In the genomic region with DNA sequence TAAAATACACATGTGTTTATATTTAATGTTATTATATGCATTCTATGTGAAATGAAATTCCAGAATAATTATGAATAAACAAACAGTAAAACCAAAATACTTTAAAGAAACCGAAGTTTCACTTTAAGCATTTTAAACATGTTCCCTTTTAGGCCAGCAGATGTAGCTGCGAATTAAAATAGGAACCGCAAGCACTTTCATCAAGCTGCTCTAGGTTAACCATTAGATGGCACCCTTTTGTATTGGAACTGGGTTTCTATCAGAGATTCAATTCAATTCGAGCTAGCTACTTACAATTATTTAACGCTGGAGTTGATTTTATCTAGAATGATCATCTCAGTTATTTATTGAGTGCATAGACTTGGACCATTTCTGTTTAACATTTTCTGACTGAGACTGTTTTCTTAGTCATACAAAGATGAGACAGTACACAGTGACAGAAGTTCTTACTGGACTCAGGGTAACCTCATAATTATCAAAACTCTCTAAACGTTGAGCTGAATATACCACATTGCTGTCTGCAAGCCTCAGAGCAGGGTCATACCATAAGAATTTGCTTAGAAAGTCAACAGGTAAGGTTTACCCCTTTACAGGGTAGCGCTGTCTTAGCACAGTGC, we compare ENCODE assay signal across 8 cellular contexts. TPM values are rescaled to one million over a fixed set of nuclear protein-coding genes. Genes with fewer than 3 reads are reported as not detected.
DNase-seq lines count a peak whose midpoint lies in the region; ATAC-seq and TF ChIP-seq lines count a peak whose summit lies in the region.

No MANE protein-coding gene starts in this region.

- H3K27me3 ChIP-seq in KMS-11 (ENCODE audit: insufficient read depth, low read depth) (no peaks in the 10 kb centered on the region), lung (ENCODE audit: control insufficient read depth, insufficient read depth) (no peaks in the 10 kb centered on the region), MG63 (no peaks in the 10 kb centered on the region)

- H3K4me2 ChIP-seq in KMS-11 = no peak overlapping the region; the same call in 1 of the 2 replicates

- H4K20me1 ChIP-seq in KMS-11 (ENCODE audit: insufficient read depth) = no peaks in the 10 kb centered on the region

- DNase-seq in ELR (ENCODE audit: low read depth) (peak; percentile 86), cerebellar cortex (ENCODE audit: low spot score) (peak; percentile 88), lung (ENCODE audit: low spot score) (no peak), NCI-H446 (lab: John Stamatoyannopoulos, UW) (no peak), NCI-H1436 (lab: John Stamatoyannopoulos, UW) (no peak), MG63 (no peak)

- H2AFZ ChIP-seq in KMS-11 (ENCODE audit: low read depth) = no peak overlapping the region

- ATAC-seq in GM21515 (IDR thresholded peaks at IDR 0.05; ENCODE audit: unreplicated experiment) (peak; percentile 83), lung (ENCODE audit: insufficient read depth, low FRiP score) (peak; percentile 56)

- no peak overlapping the region for H3K9ac ChIP-seq in KMS-11

- H3K4me3 ChIP-seq in KMS-11 (IDR thresholded peaks at IDR 0.05; ENCODE audit: insufficient read depth, low read depth, low read length) (no peak overlapping the region), lung (no peak overlapping the region), MG63 (no peak overlapping the region)

- H3K9me3 ChIP-seq in lung (ENCODE audit: control insufficient read depth in 2 of 2, insufficient read depth in 1 of 2, low read length in 1 of 2) (no peaks in the 10 kb centered on the region), MG63 (no peaks in the 10 kb centered on the region)

- 14 to 24% methylated on average over 7 of the region's 7 CpGs for WGBS in lung, 2 donors

- no peaks in the 10 kb centered on the region for H3K79me2 ChIP-seq in KMS-11 (ENCODE audit: insufficient read depth, low read depth)

- H3K4me1 ChIP-seq in KMS-11 (ENCODE audit: low read depth, poor library complexity, severe bottlenecking) = peaks cover 10% of the 10 kb centered on the region
- H3K4me1 ChIP-seq in lung (ENCODE audit: control insufficient read depth in 2 of 2, insufficient read depth in 2 of 2, low read length in 2 of 2) = peaks cover 2 to 3% of the 10 kb centered on the region in 2 donors

- TF ChIP-seq CTCF in KMS-11 (conservative IDR thresholded peaks at IDR 0.05; ENCODE audit: low read depth, low read length) = peak; percentile 84
- TF ChIP-seq CTCF in lung (IDR thresholded peaks at IDR 0.05; ENCODE audit: control extremely low read depth, extremely low read depth) = peak; percentile 94

- H3K27ac ChIP-seq in KMS-11 (no peak overlapping the region), lung (ENCODE audit: low read depth in 1 of 2, low read length in 1 of 2) (no peak overlapping the region)

- H3K36me3 ChIP-seq in KMS-11 (ENCODE audit: insufficient read depth) (no peaks in the 10 kb centered on the region), lung (ENCODE audit: control insufficient read depth in 2 of 2, insufficient read depth in 2 of 2, low read length in 2 of 2) (peaks cover 4 to 25% of the 10 kb centered on the region in 2 donors), MG63 (peaks cover 19% of the 10 kb centered on the region)

RNA-seq across cellular contexts. Expression of a gene that starts 8.5 kb away (rescaled TPM):
- total RNA-seq in lung = 10 to 100 TPM; 10.2 to 11.5 TPM
- 1 to 10 TPM; 4.4 to 6.3 TPM for polyA plus RNA-seq in lung
- 6.0 and 6.8 TPM in 2 replicates for total RNA-seq in MG63 (2014; rRNA removed; shearing (Covaris generic); ENCODE audit: low replicate concordance)

Comparison
In these comparisons a context has a peak if more than half of its experiments do, and no peak if none do; other contexts are left out.
1. DNase-seq: peak in ELR (single experiment) and cerebellar cortex (single experiment); none in lung (single experiment), NCI-H446 (0 of 2), NCI-H1436 (single experiment) and MG63 (single experiment).